In the genomic region with DNA sequence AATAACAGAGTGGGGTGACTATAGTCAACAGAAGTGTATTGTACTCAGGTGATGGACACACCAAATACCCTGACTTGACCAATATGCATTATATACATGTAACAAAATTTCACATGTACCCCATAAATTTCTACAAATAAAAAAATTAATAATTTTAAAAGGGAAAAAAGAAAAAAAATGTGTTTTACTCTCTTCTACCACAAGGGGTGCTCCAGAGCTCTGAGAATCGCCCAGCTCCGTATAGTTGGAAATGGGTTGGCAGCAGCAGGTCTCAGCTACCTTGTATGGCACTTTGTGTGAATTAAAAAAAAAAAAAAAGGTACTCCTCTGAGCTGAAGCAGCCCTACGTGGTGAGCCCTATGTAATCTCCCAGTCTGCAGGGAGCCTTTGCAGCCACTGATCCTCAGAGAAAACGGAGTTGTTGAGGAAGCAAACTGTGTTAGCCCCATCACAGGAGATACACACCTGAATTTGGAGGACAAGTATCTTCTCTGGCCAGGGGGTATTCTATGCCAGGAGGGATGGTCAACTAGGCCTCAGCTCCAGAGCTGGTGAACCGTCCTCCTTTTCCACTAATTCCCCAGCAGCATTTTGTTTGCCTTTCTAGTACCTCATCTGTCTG, we compare ENCODE assay signal across 1 cellular context.
TF ChIP-seq lines count a peak whose summit lies in the region.

No MANE protein-coding gene starts in this region.

TF ChIP-seq in H1, 55 proteins besides CTCF, POLR2A, EP300 and RAD21 (continued from another document):
- TF ChIP-seq, protein P1, sequence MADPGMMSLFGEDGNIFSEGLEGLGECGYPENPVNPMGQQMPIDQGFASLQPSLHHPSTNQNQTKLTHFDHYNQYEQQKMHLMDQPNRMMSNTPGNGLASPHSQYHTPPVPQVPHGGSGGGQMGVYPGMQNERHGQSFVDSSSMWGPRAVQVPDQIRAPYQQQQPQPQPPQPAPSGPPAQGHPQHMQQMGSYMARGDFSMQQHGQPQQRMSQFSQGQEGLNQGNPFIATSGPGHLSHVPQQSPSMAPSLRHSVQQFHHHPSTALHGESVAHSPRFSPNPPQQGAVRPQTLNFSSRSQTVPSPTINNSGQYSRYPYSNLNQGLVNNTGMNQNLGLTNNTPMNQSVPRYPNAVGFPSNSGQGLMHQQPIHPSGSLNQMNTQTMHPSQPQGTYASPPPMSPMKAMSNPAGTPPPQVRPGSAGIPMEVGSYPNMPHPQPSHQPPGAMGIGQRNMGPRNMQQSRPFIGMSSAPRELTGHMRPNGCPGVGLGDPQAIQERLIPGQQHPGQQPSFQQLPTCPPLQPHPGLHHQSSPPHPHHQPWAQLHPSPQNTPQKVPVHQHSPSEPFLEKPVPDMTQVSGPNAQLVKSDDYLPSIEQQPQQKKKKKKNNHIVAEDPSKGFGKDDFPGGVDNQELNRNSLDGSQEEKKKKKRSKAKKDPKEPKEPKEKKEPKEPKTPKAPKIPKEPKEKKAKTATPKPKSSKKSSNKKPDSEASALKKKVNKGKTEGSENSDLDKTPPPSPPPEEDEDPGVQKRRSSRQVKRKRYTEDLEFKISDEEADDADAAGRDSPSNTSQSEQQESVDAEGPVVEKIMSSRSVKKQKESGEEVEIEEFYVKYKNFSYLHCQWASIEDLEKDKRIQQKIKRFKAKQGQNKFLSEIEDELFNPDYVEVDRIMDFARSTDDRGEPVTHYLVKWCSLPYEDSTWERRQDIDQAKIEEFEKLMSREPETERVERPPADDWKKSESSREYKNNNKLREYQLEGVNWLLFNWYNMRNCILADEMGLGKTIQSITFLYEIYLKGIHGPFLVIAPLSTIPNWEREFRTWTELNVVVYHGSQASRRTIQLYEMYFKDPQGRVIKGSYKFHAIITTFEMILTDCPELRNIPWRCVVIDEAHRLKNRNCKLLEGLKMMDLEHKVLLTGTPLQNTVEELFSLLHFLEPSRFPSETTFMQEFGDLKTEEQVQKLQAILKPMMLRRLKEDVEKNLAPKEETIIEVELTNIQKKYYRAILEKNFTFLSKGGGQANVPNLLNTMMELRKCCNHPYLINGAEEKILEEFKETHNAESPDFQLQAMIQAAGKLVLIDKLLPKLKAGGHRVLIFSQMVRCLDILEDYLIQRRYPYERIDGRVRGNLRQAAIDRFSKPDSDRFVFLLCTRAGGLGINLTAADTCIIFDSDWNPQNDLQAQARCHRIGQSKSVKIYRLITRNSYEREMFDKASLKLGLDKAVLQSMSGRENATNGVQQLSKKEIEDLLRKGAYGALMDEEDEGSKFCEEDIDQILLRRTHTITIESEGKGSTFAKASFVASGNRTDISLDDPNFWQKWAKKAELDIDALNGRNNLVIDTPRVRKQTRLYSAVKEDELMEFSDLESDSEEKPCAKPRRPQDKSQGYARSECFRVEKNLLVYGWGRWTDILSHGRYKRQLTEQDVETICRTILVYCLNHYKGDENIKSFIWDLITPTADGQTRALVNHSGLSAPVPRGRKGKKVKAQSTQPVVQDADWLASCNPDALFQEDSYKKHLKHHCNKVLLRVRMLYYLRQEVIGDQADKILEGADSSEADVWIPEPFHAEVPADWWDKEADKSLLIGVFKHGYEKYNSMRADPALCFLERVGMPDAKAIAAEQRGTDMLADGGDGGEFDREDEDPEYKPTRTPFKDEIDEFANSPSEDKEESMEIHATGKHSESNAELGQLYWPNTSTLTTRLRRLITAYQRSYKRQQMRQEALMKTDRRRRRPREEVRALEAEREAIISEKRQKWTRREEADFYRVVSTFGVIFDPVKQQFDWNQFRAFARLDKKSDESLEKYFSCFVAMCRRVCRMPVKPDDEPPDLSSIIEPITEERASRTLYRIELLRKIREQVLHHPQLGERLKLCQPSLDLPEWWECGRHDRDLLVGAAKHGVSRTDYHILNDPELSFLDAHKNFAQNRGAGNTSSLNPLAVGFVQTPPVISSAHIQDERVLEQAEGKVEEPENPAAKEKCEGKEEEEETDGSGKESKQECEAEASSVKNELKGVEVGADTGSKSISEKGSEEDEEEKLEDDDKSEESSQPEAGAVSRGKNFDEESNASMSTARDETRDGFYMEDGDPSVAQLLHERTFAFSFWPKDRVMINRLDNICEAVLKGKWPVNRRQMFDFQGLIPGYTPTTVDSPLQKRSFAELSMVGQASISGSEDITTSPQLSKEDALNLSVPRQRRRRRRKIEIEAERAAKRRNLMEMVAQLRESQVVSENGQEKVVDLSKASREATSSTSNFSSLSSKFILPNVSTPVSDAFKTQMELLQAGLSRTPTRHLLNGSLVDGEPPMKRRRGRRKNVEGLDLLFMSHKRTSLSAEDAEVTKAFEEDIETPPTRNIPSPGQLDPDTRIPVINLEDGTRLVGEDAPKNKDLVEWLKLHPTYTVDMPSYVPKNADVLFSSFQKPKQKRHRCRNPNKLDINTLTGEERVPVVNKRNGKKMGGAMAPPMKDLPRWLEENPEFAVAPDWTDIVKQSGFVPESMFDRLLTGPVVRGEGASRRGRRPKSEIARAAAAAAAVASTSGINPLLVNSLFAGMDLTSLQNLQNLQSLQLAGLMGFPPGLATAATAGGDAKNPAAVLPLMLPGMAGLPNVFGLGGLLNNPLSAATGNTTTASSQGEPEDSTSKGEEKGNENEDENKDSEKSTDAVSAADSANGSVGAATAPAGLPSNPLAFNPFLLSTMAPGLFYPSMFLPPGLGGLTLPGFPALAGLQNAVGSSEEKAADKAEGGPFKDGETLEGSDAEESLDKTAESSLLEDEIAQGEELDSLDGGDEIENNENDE (IDR thresholded peaks at IDR 0.05; ENCODE audit: insufficient replicate concordance, low read length) = no peak
- TF ChIP-seq KDM1A (IDR thresholded peaks at IDR 0.05; ENCODE audit: borderline replicate concordance, low read length) (no peak), TCF12 (IDR thresholded peaks at IDR 0.05; ENCODE audit: low read depth, low read length) (no peak), RFX5 (IDR thresholded peaks at IDR 0.05; ENCODE audit: borderline replicate concordance, low read depth, low read length) (no peak), EGR1 (IDR thresholded peaks at IDR 0.05; ENCODE audit: borderline replicate concordance, low read depth, low read length) (no peak), YY1 (IDR thresholded peaks at IDR 0.05; ENCODE audit: low read depth, low read length) (no peak), HDAC6 (IDR thresholded peaks at IDR 0.05; ENCODE audit: low read depth, low read length) (no peak), CTBP2 (IDR thresholded peaks at IDR 0.05; ENCODE audit: borderline replicate concordance, insufficient read depth, insufficient read length, low read length) (no peak), BRCA1 (IDR thresholded peaks at IDR 0.05; ENCODE audit: low read depth, low read length) (no peak), NRF1 (IDR thresholded peaks at IDR 0.05; ENCODE audit: low read depth, low read length) (no peak), POLR2AphosphoS5 (IDR thresholded peaks at IDR 0.05; ENCODE audit: low read depth, low read length) (no peak), FOSL1 (IDR thresholded peaks at IDR 0.05; ENCODE audit: insufficient read depth, low read depth, low read length) (no peak), GABPA (IDR thresholded peaks at IDR 0.05; ENCODE audit: borderline replicate concordance, insufficient read depth, low read length) (no peak), JUND (IDR thresholded peaks at IDR 0.05; ENCODE audit: low read length) (no peak), TAF7 (optimal IDR thresholded peaks at IDR 0.05; ENCODE audit: borderline replicate concordance, low read depth, low read length) (no peak), SIRT6 (IDR thresholded peaks at IDR 0.05; ENCODE audit: low read length) (no peak), BACH1 (IDR thresholded peaks at IDR 0.05; ENCODE audit: low read length) (no peak), KDM5A (IDR thresholded peaks at IDR 0.05; ENCODE audit: low read length) (no peak), SIX5 (IDR thresholded peaks at IDR 0.05; ENCODE audit: low read depth, low read length) (no peak)
